ENCODE assay signal across 8 cellular contexts in the genomic region with DNA sequence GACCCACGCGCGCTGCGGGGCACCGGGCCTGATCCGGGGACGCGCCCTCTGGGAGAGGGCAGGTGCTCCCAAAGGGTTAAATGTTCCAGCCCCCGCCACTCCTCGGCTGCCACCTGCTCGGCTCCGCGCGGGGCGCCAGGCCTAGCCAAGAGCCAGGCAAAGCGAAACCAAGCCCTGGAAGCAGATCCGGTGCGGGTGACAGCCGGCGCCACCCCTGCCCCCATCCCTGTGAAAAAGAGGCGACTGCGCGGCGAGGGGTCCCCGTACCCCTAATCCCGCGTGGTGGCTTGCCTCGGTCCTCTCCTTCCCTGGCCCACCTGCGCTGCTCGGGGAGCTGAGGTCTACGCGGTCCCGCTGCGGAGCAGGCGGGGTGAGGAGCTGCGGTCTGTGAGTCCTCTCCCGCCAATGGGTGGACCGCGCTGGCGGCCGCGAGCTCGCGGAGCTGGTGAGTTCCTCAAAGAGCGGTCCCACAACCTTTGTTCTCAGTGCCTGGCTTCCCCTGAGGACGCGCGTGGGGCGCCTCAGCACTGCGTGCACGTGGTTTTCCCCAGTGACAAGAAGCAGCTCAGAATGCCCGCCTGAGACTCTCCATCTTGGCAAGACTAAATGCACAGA. TPM values are rescaled to one million over a fixed set of nuclear protein-coding genes. Genes with fewer than 3 reads are reported as not detected.
DNase-seq lines count a peak whose midpoint lies in the region; ATAC-seq and TF ChIP-seq lines count a peak whose summit lies in the region.

Gene ME3, minus strand, starts transcription at position 610 of the 615 bp plus-strand sequence.

- peak within 1 kb of the TSS; percentile 84 for H3K4me3 Mint-ChIP-seq in Caco-2 (ENCODE audit: unreplicated experiment)
- H3K4me3 Mint-ChIP-seq in natural killer cell treated with Interleukin-12 subunit alpha and Interleukin-12 subunit beta and Interleukin-15 and Interleukin-18, amount 100 ng/mL, for 72 hours = peak within 1 kb of the TSS; percentile 71

- H3K27ac ChIP-seq in PC-9 = peak within 1 kb of the TSS; percentile 87

- H3K4me3 ChIP-seq in Caco-2 (ENCODE audit: low read depth, low read length) (peak within 1 kb of the TSS; percentile 95), PC-9 (peak within 1 kb of the TSS; percentile 82), foreskin fibroblast (ENCODE audit: low read depth in 1 of 2, low read length in 2 of 2) (peak within 1 kb of the TSS; percentile 75 to 76)

- H3K4me1 ChIP-seq in Caco-2 (peaks cover 50% of the 10 kb centered on the region), PC-9 (replicated peaks; ENCODE audit: insufficient read depth) (peaks cover 52% of the 10 kb centered on the region)

- H3K36me3 Mint-ChIP-seq in Caco-2 (ENCODE audit: insufficient read depth, unreplicated experiment) = peaks cover under 1% of the 10 kb centered on the region
- no peaks in the 10 kb centered on the region for H3K36me3 Mint-ChIP-seq in natural killer cell treated with Interleukin-12 subunit alpha and Interleukin-12 subunit beta and Interleukin-15 and Interleukin-18, amount 100 ng/mL, for 72 hours

- H3K79me2 ChIP-seq in PC-9 (ENCODE audit: low read depth) = peaks cover 44% of the 10 kb centered on the region

- intact Hi-C loops in Caco-2 (cut with micrococcal nuclease; ENCODE audit: unreplicated experiment) = loop anchor here (1.0 to 5.0 kb wide), 8 partner anchors 34 to 215 kb away; no protein-coding TSS in a partner anchor
- intact Hi-C loops in PC-9 (cut with micrococcal nuclease; ENCODE audit: unreplicated experiment) = loop anchor here (1.0 to 5.0 kb wide), 2 partner anchors 80 to 130 kb away; no protein-coding TSS in a partner anchor

- H2AFZ ChIP-seq in PC-9 = peak within 1 kb of the TSS; percentile 93

- peaks cover 29% of the 10 kb centered on the region; the same call in 1 of the 2 replicates for H3F3A ChIP-seq in PC-9 (ENCODE audit: insufficient read depth, low read depth)

- H3K27me3 Mint-ChIP-seq in Caco-2 (ENCODE audit: insufficient read depth, unreplicated experiment) = no peaks in the 10 kb centered on the region
- peaks cover 12 to 16% of the 10 kb centered on the region in 2 donors for H3K27me3 Mint-ChIP-seq in natural killer cell treated with Interleukin-12 subunit alpha and Interleukin-12 subunit beta and Interleukin-15 and Interleukin-18, amount 100 ng/mL, for 72 hours

- TSS peak; percentile 41 for BruUV-seq in Caco-2 (replicated peaks; lab: Mats Ljungman, UMichigan)
- BruUV-seq in PC-9 (replicated peaks; lab: Mats Ljungman, UMichigan) = TSS peak; percentile 62

- H3K27me3 ChIP-seq in Caco-2 (replicated peaks; ENCODE audit: control insufficient read depth, insufficient read depth, low read length) = no peaks in the 10 kb centered on the region
- H3K27me3 ChIP-seq in PC-9 (ENCODE audit: insufficient read depth, low read depth) = no peaks in the 10 kb centered on the region

- H3K9me2 ChIP-seq in PC-9 (ENCODE audit: insufficient read depth) = no peaks in the 10 kb centered on the region

- ATAC-seq in HG02642 (IDR thresholded peaks at IDR 0.05; ENCODE audit: poor library complexity, unreplicated experiment) = peak; percentile 62
- ATAC-seq in natural killer cell treated with Interleukin-12 subunit alpha and Interleukin-12 subunit beta and Interleukin-15 and Interleukin-18, amount 100 ng/mL, for 72 hours = peak; percentile 87 to 90
- no peak for ATAC-seq in HG03520 (IDR thresholded peaks at IDR 0.05; ENCODE audit: unreplicated experiment)

- no peaks in the 10 kb centered on the region for H3K9me3 Mint-ChIP-seq in Caco-2 (ENCODE audit: unreplicated experiment)
- no peaks in the 10 kb centered on the region for H3K9me3 Mint-ChIP-seq in natural killer cell treated with Interleukin-12 subunit alpha and Interleukin-12 subunit beta and Interleukin-15 and Interleukin-18, amount 100 ng/mL, for 72 hours

- H3K36me3 ChIP-seq in Caco-2 (ENCODE audit: control insufficient read depth, insufficient read depth, low read length) = no peaks in the 10 kb centered on the region
- no peaks in the 10 kb centered on the region for H3K36me3 ChIP-seq in PC-9 (ENCODE audit: low read depth)

- H3K27ac Mint-ChIP-seq in Caco-2 (ENCODE audit: unreplicated experiment) = peak within 1 kb of the TSS; percentile 87
- H3K27ac Mint-ChIP-seq in natural killer cell treated with Interleukin-12 subunit alpha and Interleukin-12 subunit beta and Interleukin-15 and Interleukin-18, amount 100 ng/mL, for 72 hours = no peak within 1 kb of the TSS

- peaks cover 76% of the 10 kb centered on the region for H3K4me1 Mint-ChIP-seq in Caco-2 (ENCODE audit: low read depth, unreplicated experiment)
- H3K4me1 Mint-ChIP-seq in natural killer cell treated with Interleukin-12 subunit alpha and Interleukin-12 subunit beta and Interleukin-15 and Interleukin-18, amount 100 ng/mL, for 72 hours (ENCODE audit: low read depth in 2 of 2) = peaks cover 11 to 14% of the 10 kb centered on the region in 2 donors

- CTCF ChIA-PET in Caco-2 (lab: Charles Lee) = interaction anchor here (0.6 to 2.1 kb wide), 6 partner anchors 8 to 145 kb away, joined by 3 to 12 read pairs (median 4); no protein-coding TSS in a partner anchor
- CTCF ChIA-PET in PC-9 (lab: Charles Lee) = interaction anchor here (0.6 kb wide), 1 partner anchor 62 kb away, joined by 10 read pairs; no protein-coding TSS in a partner anchor

- H4K20me1 ChIP-seq in PC-9 (ENCODE audit: insufficient read depth) = no peaks in the 10 kb centered on the region

- H3K4me2 ChIP-seq in PC-9 = peak within 1 kb of the TSS; percentile 90

- TF ChIP-seq CTCF in Caco-2 (IDR thresholded peaks at IDR 0.05; ENCODE audit: insufficient read depth in 1 of 2, low read depth in 1 of 2, low read length in 1 of 2, severe bottlenecking in 1 of 2, unreplicated experiment in 1 of 2) (peak; percentile 8 to 31), PC-9 (conservative IDR thresholded peaks at IDR 0.05) (no peak), foreskin fibroblast (IDR thresholded peaks at IDR 0.05; ENCODE audit: low read depth, low read length) (no peak)

- H3K9me3 ChIP-seq in Caco-2 (no peaks in the 10 kb centered on the region), PC-9 (ENCODE audit: insufficient read depth, low read depth) (no peaks in the 10 kb centered on the region)

- POLR2A ChIA-PET in Caco-2 (lab: Charles Lee) = interaction anchor here (0.6 to 3.5 kb wide), 3 partner anchors 64 to 140 kb away, joined by 4 to 14 read pairs (median 11); partner anchors contain the start of gene PRSS23
- POLR2A ChIA-PET in PC-9 (lab: Charles Lee; ENCODE audit: unreplicated experiment) = interaction anchor here (0.6 kb wide), 3 partner anchors 127 to 188 kb away, joined by 3 to 6 read pairs (median 4); no protein-coding TSS in a partner anchor

- DNase-seq in Caco-2 (peak; percentile 87 to 90), PC-9 (peak; percentile 63 to 74), activated gamma-delta T cell treated with Interleukin-2 at 50 U/mL for 16 hours (peak; percentile 6), foreskin fibroblast (peak; percentile 57 to 80), superior temporal gyrus (ENCODE audit: extremely low spot score) (peak; percentile 53)
- peak; percentile 65 for DNase-seq in natural killer cell treated with Interleukin-12 subunit alpha and Interleukin-12 subunit beta and Interleukin-15 and Interleukin-18, amount 100 ng/mL, for 72 hours (ENCODE audit: low spot score)

RNA-seq across cellular contexts. Expression of gene ME3, which starts in this region (rescaled TPM):
- total RNA-seq in Caco-2 (2022) (32.8 and 36.9 TPM in 2 replicates), PC-9 (2021) (34.0 and 61.1 TPM in 2 replicates)
- 1 to 10 TPM; 2.5 to 4.8 TPM for total RNA-seq in natural killer cell treated with Interleukin-12 subunit alpha and Interleukin-12 subunit beta and Interleukin-15 and Interleukin-18, amount 100 ng/mL, for 72 hours

Comparison
In these comparisons a context has a peak if more than half of its experiments do, and no peak if none do; other contexts are left out.
1. DNase-seq: peak in every context shown above with its lines; median percentile 88 in Caco-2; 68 in PC-9; 68 in foreskin fibroblast; 65 in natural killer cell treated with Interleukin-12 subunit alpha and Interleukin-12 subunit beta and Interleukin-15 and Interleukin-18, amount 100 ng/mL, for 72 hours; 53 in superior temporal gyrus; 6 in activated gamma-delta T cell treated with Interleukin-2 at 50 U/mL for 16 hours.
2. CTCF ChIP-seq: peak in Caco-2 (2 of 2); none in PC-9 (single experiment) and foreskin fibroblast (single experiment).
3. Peak in every context shown above with its lines, with median percentiles within 50 percentile points of each other: H3K4me3 ChIP-seq.